ENCODE assay signal across 1 cellular context in genomic region chr5:95763941-95764340, GRCh38.
TF ChIP-seq lines count a peak whose summit lies in the region.

No MANE protein-coding gene starts in this region.

TF ChIP-seq in IMR-90, 13 proteins besides CTCF, POLR2A, EP300 and RAD21:
- TF ChIP-seq NFE2L2 (IDR thresholded peaks at IDR 0.05; ENCODE audit: low read depth, low read length) (no peak), SMC3 (IDR thresholded peaks at IDR 0.05; ENCODE audit: low read depth, low read length) (no peak), FOS (IDR thresholded peaks at IDR 0.05; ENCODE audit: low read depth, low read length) (no peak), CEBPB (IDR thresholded peaks at IDR 0.05; ENCODE audit: low read depth, low read length) (no peak), MAFK (IDR thresholded peaks at IDR 0.05; ENCODE audit: low read depth, low read length) (no peak), RFX5 (IDR thresholded peaks at IDR 0.05; ENCODE audit: low read depth, low read length) (no peak), MAZ (IDR thresholded peaks at IDR 0.05; ENCODE audit: borderline replicate concordance, low read depth, low read length) (no peak), BHLHE40 (IDR thresholded peaks at IDR 0.05; ENCODE audit: low read depth, low read length) (no peak), MXI1 (IDR thresholded peaks at IDR 0.05; ENCODE audit: borderline replicate concordance, low read depth, low read length) (no peak), RCOR1 (IDR thresholded peaks at IDR 0.05; ENCODE audit: insufficient replicate concordance, low read length) (no peak), CHD1 (IDR thresholded peaks at IDR 0.05; ENCODE audit: low read depth, low read length) (no peak)
- TF ChIP-seq, protein P1, sequence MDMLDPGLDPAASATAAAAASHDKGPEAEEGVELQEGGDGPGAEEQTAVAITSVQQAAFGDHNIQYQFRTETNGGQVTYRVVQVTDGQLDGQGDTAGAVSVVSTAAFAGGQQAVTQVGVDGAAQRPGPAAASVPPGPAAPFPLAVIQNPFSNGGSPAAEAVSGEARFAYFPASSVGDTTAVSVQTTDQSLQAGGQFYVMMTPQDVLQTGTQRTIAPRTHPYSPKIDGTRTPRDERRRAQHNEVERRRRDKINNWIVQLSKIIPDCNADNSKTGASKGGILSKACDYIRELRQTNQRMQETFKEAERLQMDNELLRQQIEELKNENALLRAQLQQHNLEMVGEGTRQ (IDR thresholded peaks at IDR 0.05; ENCODE audit: low read depth, low read length), result no peak
- TF ChIP-seq, protein P2, sequence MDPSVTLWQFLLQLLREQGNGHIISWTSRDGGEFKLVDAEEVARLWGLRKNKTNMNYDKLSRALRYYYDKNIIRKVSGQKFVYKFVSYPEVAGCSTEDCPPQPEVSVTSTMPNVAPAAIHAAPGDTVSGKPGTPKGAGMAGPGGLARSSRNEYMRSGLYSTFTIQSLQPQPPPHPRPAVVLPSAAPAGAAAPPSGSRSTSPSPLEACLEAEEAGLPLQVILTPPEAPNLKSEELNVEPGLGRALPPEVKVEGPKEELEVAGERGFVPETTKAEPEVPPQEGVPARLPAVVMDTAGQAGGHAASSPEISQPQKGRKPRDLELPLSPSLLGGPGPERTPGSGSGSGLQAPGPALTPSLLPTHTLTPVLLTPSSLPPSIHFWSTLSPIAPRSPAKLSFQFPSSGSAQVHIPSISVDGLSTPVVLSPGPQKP (IDR thresholded peaks at IDR 0.05; ENCODE audit: borderline replicate concordance, low read depth, low read length), result no peak
